ENCODE assay signal across 13 cellular contexts in the genomic region with DNA sequence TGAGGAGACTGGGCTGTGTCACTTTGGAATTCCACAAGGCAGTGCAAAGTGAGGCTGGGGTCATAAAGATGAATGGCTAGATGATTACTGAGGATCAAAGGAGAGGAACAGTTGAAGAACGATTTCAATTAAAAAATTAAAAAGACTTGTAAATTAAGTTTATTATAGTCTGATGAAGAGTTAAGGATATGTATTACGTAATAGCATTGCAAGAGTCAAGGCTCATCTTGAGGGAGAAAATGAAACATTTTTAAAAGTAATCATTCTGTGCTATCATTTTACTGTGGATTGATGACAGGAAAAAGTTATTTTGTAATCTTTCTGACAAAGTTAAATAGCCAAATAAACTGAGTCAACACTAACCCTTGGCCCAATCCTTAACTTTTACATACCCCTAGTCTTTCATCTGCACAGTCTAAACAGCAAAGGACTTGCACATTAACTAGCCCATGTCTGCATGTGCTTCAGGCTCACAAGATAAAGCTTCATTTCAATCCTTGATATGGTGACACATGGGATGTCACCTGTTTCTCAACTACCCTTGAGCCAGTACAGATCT.
"Had no signal": no experiment of that assay in that cellular context is flagged by ENCODE, and none has a peak within 500 bp of the region (broad histone marks: within the 10 kb centered on the region; RNA-seq: fewer than 3 reads in every experiment).

No MANE protein-coding gene starts in this region.

- FAIRE-seq: TTC549 had no signal

- H3K27me3 ChIP-seq: dorsolateral prefrontal cortex, sigmoid colon had no signal

- H3K27ac Mint-ChIP-seq: activated naive CD4-positive, alpha-beta T cell treated with anti-CD3 and anti-CD28 coated beads, Interleukin-2, amount 50 U/mL, for 24 hours; naive thymus-derived CD8-positive, alpha-beta T cell; stimulated activated naive CD8-positive, alpha-beta T cell treated with anti-CD3 and anti-CD28 coated beads, Interleukin-15, amount 100 ng/mL, for 72 hours had no signal

- H3K27me3 Mint-ChIP-seq: activated naive CD4-positive, alpha-beta T cell treated with anti-CD3 and anti-CD28 coated beads, Interleukin-2, amount 50 U/mL, for 24 hours; stimulated activated naive CD8-positive, alpha-beta T cell treated with anti-CD3 and anti-CD28 coated beads, Interleukin-15, amount 100 ng/mL, for 72 hours had no signal

- H3K27ac ChIP-seq: dorsolateral prefrontal cortex, lower lobe of right lung, sigmoid colon had no signal

- H3K4me1 Mint-ChIP-seq: activated naive CD4-positive, alpha-beta T cell treated with anti-CD3 and anti-CD28 coated beads, Interleukin-2, amount 50 U/mL, for 24 hours; naive thymus-derived CD8-positive, alpha-beta T cell; stimulated activated naive CD8-positive, alpha-beta T cell treated with anti-CD3 and anti-CD28 coated beads, Interleukin-15, amount 100 ng/mL, for 72 hours had no signal

- H3K9me3 Mint-ChIP-seq: activated naive CD4-positive, alpha-beta T cell treated with anti-CD3 and anti-CD28 coated beads, Interleukin-2, amount 50 U/mL, for 24 hours had no signal

- H3K4me3 ChIP-seq: dorsolateral prefrontal cortex, lower lobe of right lung, mucosa of descending colon, sigmoid colon had no signal

- H3K4me1 ChIP-seq: lower lobe of right lung had no signal

- H3K36me3 ChIP-seq: lower lobe of right lung, sigmoid colon had no signal

- H3K9me3 ChIP-seq: lower lobe of right lung, mucosa of descending colon, sigmoid colon had no signal

- DNase-seq: activated CD4-positive, CD25-positive, alpha-beta regulatory T cell; activated effector memory CD4-positive, alpha-beta T cell treated with Interleukin-2 at 50 U/mL for 16 hours; dorsolateral prefrontal cortex; hippocampal formation; lower lobe of right lung; mucosa of descending colon; naive thymus-derived CD8-positive, alpha-beta T cell; sigmoid colon; stimulated activated CD4-positive, alpha-beta T cell treated with anti-CD3 and anti-CD28 coated beads, Interleukin-4, amount 100 ng/mL, for 24 hours; stimulated activated naive CD8-positive, alpha-beta T cell treated with anti-CD3 and anti-CD28 coated beads, Interleukin-15, amount 100 ng/mL, for 72 hours; T-helper 2 cell had no signal

- H3K36me3 Mint-ChIP-seq: activated naive CD4-positive, alpha-beta T cell treated with anti-CD3 and anti-CD28 coated beads, Interleukin-2, amount 50 U/mL, for 24 hours; naive thymus-derived CD8-positive, alpha-beta T cell had no signal

- H3K4me3 Mint-ChIP-seq: activated naive CD4-positive, alpha-beta T cell treated with anti-CD3 and anti-CD28 coated beads, Interleukin-2, amount 50 U/mL, for 24 hours; naive thymus-derived CD8-positive, alpha-beta T cell; stimulated activated naive CD8-positive, alpha-beta T cell treated with anti-CD3 and anti-CD28 coated beads, Interleukin-15, amount 100 ng/mL, for 72 hours had no signal
